In genomic region chr4:45662996-45663395, GRCh38 we compare ENCODE assay signal across 10 cellular contexts.
DNase-seq lines count a peak whose midpoint lies in the region; ATAC-seq and TF ChIP-seq lines count a peak whose summit lies in the region.
"Had no signal": no experiment of that assay in that cellular context is flagged by ENCODE, and none has a peak within 500 bp of the region (broad histone marks: within the 10 kb centered on the region; RNA-seq: fewer than 3 reads in every experiment).

No MANE protein-coding gene starts in this region.

- no peaks in the 10 kb centered on the region for H3K27me3 ChIP-seq in PC-3 (ENCODE audit: low read length)

- CTCF ChIA-PET in PC-3 (lab: Charles Lee) = no interaction called here

- no peak overlapping the region for H2AFZ ChIP-seq in PC-3 (ENCODE audit: low read length)

- intact Hi-C loops in PC-3 (cut with micrococcal nuclease) = no loop called here

- ATAC-seq in PC-3 = 0 out of 2 replicates have a peak, but pooled peaks have one; percentile 31
- no peak for ATAC-seq in GM19023 (IDR thresholded peaks at IDR 0.05; ENCODE audit: unreplicated experiment)
- ATAC-seq in left lobe of liver = no peak
- no peak for ATAC-seq in GM21360 (IDR thresholded peaks at IDR 0.05; ENCODE audit: unreplicated experiment)

- no peaks in the 10 kb centered on the region for H3K79me2 ChIP-seq in PC-3 (ENCODE audit: low read length)

- no peak overlapping the region for H3K27ac ChIP-seq in PC-3 (ENCODE audit: low read length)

- DNase-seq in HPDE6-E6E7 (ENCODE audit: extremely low spot score) (peak; percentile 41), PC-3 (peak; percentile 46), fibroblast of the aortic adventitia (ENCODE audit: low read depth) (peak; percentile 13), non-pigmented ciliary epithelial cell (ENCODE audit: low read depth) (peak; percentile 49), left lobe of liver (ENCODE audit: low spot score) (no peak)
- no peak for DNase-seq in activated CD4-positive, alpha-beta T cell treated with anti-CD3 and anti-CD28 coated beads for 48 hours
- DNase-seq: naive B cell, T-helper 2 cell had no signal

- H3K4me2 ChIP-seq in PC-3 (ENCODE audit: low read length) = no peak overlapping the region

- H3F3A ChIP-seq in PC-3 (ENCODE audit: low read length, unreplicated experiment) = no peaks in the 10 kb centered on the region

- POLR2A ChIA-PET in PC-3 (lab: Charles Lee; ENCODE audit: unreplicated experiment) = no interaction called here

- H3K9ac ChIP-seq in PC-3 (ENCODE audit: low read length) = no peak overlapping the region

- H3K36me3 ChIP-seq in PC-3 (ENCODE audit: low read depth, low read length) = no peaks in the 10 kb centered on the region

- H4K20me1 ChIP-seq in PC-3 (ENCODE audit: low read length) = no peaks in the 10 kb centered on the region

- no TSS peak for BruUV-seq in PC-3 (replicated peaks; lab: Mats Ljungman, UMichigan)

- no peak for TF ChIP-seq CTCF in PC-3 (conservative IDR thresholded peaks at IDR 0.05; ENCODE audit: low read depth, low read length)
- TF ChIP-seq CTCF in fibroblast of the aortic adventitia (IDR thresholded peaks at IDR 0.05; ENCODE audit: insufficient read depth, low read length) = no peak

- no peaks in the 10 kb centered on the region for H3K9me3 ChIP-seq in PC-3 (ENCODE audit: low read length)

- no peaks in the 10 kb centered on the region for H3K4me1 ChIP-seq in PC-3 (ENCODE audit: insufficient read depth, low read length)

- no peak overlapping the region for H3K4me3 ChIP-seq in PC-3 (ENCODE audit: low read length)
- no peak overlapping the region for H3K4me3 ChIP-seq in fibroblast of the aortic adventitia (ENCODE audit: low read depth, low read length)

- H3K9me2 ChIP-seq in PC-3 (replicated peaks; ENCODE audit: low read length) = no peaks in the 10 kb centered on the region

Comparison
In these comparisons a context has a peak if more than half of its experiments do, and no peak if none do; other contexts are left out.
1. DNase-seq: peak in HPDE6-E6E7 (single experiment), PC-3 (single experiment), fibroblast of the aortic adventitia (single experiment) and non-pigmented ciliary epithelial cell (single experiment); none in left lobe of liver (single experiment) and activated CD4-positive, alpha-beta T cell treated with anti-CD3 and anti-CD28 coated beads for 48 hours (single experiment).